In the genomic region with DNA sequence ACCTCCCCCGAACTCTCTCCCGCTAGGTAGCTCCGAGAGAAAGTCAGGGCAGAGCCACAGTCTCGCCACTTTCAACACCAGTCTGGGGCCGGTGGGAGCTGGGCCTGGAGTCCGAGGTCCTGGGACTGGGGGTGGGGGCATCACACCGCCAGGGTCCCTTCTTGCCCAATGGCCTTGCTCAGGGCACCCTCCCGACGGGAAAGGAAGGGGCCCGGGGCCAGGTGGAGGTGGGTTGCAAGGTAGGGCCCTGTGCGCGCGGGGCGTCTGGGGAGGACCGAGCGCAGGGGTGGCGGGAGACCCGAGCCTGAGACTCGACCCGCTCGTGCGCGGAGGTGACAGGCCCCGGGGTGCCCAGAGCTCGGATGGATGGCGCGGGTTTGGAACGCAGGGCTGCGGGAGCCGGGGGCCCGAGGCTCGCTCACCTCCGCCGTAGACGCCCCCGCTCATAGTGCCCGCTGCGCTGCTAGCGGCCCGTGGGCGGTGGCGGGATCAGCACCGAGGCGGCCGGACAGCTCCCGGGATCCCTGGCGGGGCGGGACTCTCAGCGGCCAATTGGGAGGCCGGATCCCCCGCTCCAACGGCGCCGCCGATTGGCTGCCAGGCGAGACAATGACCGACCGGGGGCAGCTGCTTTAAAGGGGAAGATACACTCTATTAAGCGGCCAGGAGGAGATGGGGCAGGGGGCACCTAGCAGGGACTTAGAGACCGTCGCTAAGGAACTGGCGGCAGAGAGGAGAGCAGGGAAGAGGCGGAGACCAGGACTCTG, we compare ENCODE assay signal across 11 cellular contexts. TPM values are rescaled to one million over a fixed set of nuclear protein-coding genes. Genes with fewer than 3 reads are reported as not detected.
DNase-seq lines count a peak whose midpoint lies in the region; ATAC-seq, FAIRE-seq and TF ChIP-seq lines count a peak whose summit lies in the region.
"Had no signal": no experiment of that assay in that cellular context is flagged by ENCODE, and none has a peak within 500 bp of the region (broad histone marks: within the 10 kb centered on the region; RNA-seq: fewer than 3 reads in every experiment).

A gene (minus strand): TSS at position 541 of the 767 bp plus-strand sequence. CDS start 94 bp downstream, at position 447.

- H3K27me3 ChIP-seq in Peyer's patch = peaks cover 0 to 3% of the 10 kb centered on the region in 2 donors
- H3K27me3 ChIP-seq in sigmoid colon = peaks cover 19 to 60% (median 47%) of the 10 kb centered on the region in 3 donors
- H3K27me3 ChIP-seq: SJCRH30 had no signal

- no peaks in the 10 kb centered on the region for H3K9me3 ChIP-seq in Peyer's patch
- H3K9me3 ChIP-seq in sigmoid colon = no peaks in the 10 kb centered on the region
- H3K9me3 ChIP-seq: SJCRH30 had no signal

- TF ChIP-seq CTCF in Peyer's patch (IDR thresholded peaks at IDR 0.05) (no peak), sigmoid colon (IDR thresholded peaks at IDR 0.05) (no peak)

- H3K36me3 ChIP-seq in Peyer's patch = no peaks in the 10 kb centered on the region
- H3K36me3 ChIP-seq in sigmoid colon = no peaks in the 10 kb centered on the region
- H3K36me3 ChIP-seq: SJCRH30 had no signal

- DNase-seq in Right ventricle myocardium superior = peak; percentile 70
- DNase-seq in cardiac septum (ENCODE audit: low spot score) = no peak
- peak in 2 of 3 donors; percentile 49 to 62 for DNase-seq in Peyer's patch
- peak in 57 of 58 donors; percentile 16 to 90 (median 62) for DNase-seq in anterior cingulate cortex (lab: John Stamatoyannopoulos, UW)
- peak; percentile 72 for DNase-seq in inferior parietal cortex (ENCODE audit: extremely low spot score)
- DNase-seq in stimulated activated CD4-positive, alpha-beta T cell treated with anti-CD3 and anti-CD28 coated beads, Interleukin-4, amount 100 ng/mL, for 48 hours (ENCODE audit: low read depth in 2 of 2) = peak; percentile 50 to 65
- no peak for DNase-seq in GM19239 (ENCODE audit: insufficient read length, low spot score)
- DNase-seq in sigmoid colon = no peak

- FAIRE-seq in GM19239 (lab: Jason Lieb, UNC) = no peak

- WGBS in sigmoid colon, 2 donors = 13 to 28% methylated on average over 63 of the region's 63 CpGs

- TF ChIP-seq POLR2A in Peyer's patch (IDR thresholded peaks at IDR 0.05) = no peak
- TF ChIP-seq POLR2A in sigmoid colon (IDR thresholded peaks at IDR 0.05) = no peak

- peak; percentile 80 for ATAC-seq in Right ventricle myocardium superior (ENCODE audit: poor library complexity)

- H3K4me1 ChIP-seq in Peyer's patch = peaks cover 0 to 4% (median 0%) of the 10 kb centered on the region in 4 donors
- H3K4me1 ChIP-seq in sigmoid colon = peaks cover 0 to 7% (median 3%) of the 10 kb centered on the region in 4 donors
- H3K4me1 ChIP-seq: SJCRH30 had no signal

- TF ChIP-seq EP300 in sigmoid colon (IDR thresholded peaks at IDR 0.05) = no peak

- H3K27ac ChIP-seq in Peyer's patch (no peak within 1 kb of the TSS), sigmoid colon (no peak within 1 kb of the TSS)
- H3K27ac ChIP-seq: SJCRH30 had no signal

- H3K4me3 ChIP-seq in Peyer's patch (no peak within 1 kb of the TSS), sigmoid colon (no peak within 1 kb of the TSS)
- H3K4me3 ChIP-seq: SJCRH30 had no signal

- intact Hi-C loops in Right ventricle myocardium superior (cut with DNase I) = no loop called here
- intact Hi-C loops in cardiac septum (cut with DNase I) = no loop called here
- intact Hi-C loops in sigmoid colon (cut with DNase I) = no loop called here

RNA-seq across cellular contexts. Expression of the gene that starts here (rescaled TPM):
- not detected for total RNA-seq in Right ventricle myocardium superior
- total RNA-seq in cardiac septum = not detected
- total RNA-seq in Peyer's patch = not detected
- total RNA-seq in sigmoid colon = under 1 TPM in 2 of 4 donors, not detected in 2; 0.68 to 0.71 TPM
- under 1 TPM in 1 of 3 donors, not detected in 2; 0.58 TPM for polyA plus RNA-seq in sigmoid colon
- total RNA-seq: mononuclear cell, SJCRH30 had no signal
- polyA plus RNA-seq: BJ had no signal

Comparison
In these comparisons a context has a peak if more than half of its experiments do, and no peak if none do; other contexts are left out.
1. Peak in DNase-seq and ATAC-seq in Right ventricle myocardium superior; RNA of the gene not detected or under 1 TPM.
2. Peak in DNase-seq in Peyer's patch; RNA of the gene not detected or under 1 TPM.
3. DNase-seq: peak in anterior cingulate cortex (57 of 58), inferior parietal cortex (single experiment) and stimulated activated CD4-positive, alpha-beta T cell treated with anti-CD3 and anti-CD28 coated beads, Interleukin-4, amount 100 ng/mL, for 48 hours (2 of 2); none in cardiac septum (single experiment), GM19239 (single experiment) and sigmoid colon (single experiment).